Comparison of ENCODE assay signal across 26 cellular contexts in the genomic region with DNA sequence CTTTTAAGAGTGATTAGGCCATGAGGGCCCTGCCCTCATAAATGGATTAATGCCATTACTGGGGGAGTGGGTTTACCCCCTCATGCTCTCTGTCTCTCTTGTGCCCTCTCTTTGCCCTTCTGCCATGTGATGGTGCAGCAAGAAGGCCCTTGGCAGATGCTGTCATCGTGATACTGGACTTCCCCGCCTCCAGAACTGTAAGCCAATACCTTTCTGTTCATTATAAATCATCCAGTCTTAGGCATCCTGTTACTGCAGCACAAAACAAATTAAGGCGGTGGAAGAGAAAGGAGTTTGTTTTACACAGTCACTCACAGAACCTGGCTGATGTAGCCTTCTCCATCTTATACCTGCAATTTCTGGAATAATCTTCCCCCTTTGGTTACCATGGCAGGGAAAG.
"Had no signal": no experiment of that assay in that cellular context is flagged by ENCODE, and none has a peak within 500 bp of the region (broad histone marks: within the 10 kb centered on the region; RNA-seq: fewer than 3 reads in every experiment).

No MANE protein-coding gene starts in this region.

- DNase-seq: dermis blood vessel endothelial cell; effector memory CD4-positive, alpha-beta T cell; erythroblast; esophagus squamous epithelium; foreskin melanocyte; hypothalamus; immature natural killer cell; islet precursor cell; kidney glomerular epithelial cell; left colon; left ventricle myocardium superior; lower lobe of right lung; nucleus accumbens; pancreas; right cardiac atrium; sigmoid colon; stimulated activated CD4-positive, alpha-beta T cell treated with anti-CD3 and anti-CD28 coated beads, Interleukin-2, amount 100 ng/mL, for 24 hours; stimulated activated CD4-positive, alpha-beta T cell treated with anti-CD3 and anti-CD28 coated beads, Interleukin-4, amount 100 ng/mL, for 4 hours; stimulated activated naive CD8-positive, alpha-beta T cell treated with anti-CD3 and anti-CD28 coated beads, Interleukin-15, Interleukin-2, amounts not matched to agents 100 U/mL and 50 U/mL, for 24 hours; substantia nigra; testis; tibial artery had no signal

- H3K4me3 Mint-ChIP-seq: immature natural killer cell; natural killer cell treated with Interleukin-12 subunit alpha and Interleukin-12 subunit beta and Interleukin-15 and Interleukin-18, amount 100 ng/mL, for 72 hours; stimulated activated memory B cell treated with anti-CD40 and anti-IgM and Interleukin-4, amounts not matched to agents 10 μg/mL and 1 μg/mL and 100 μg/mL, for 72 hours; type B pancreatic cell had no signal

- ATAC-seq: left colon; left ventricle myocardium superior; lower lobe of right lung; natural killer cell treated with Interleukin-12 subunit alpha and Interleukin-12 subunit beta and Interleukin-15 and Interleukin-18, amount 100 ng/mL, for 72 hours; pancreas; right cardiac atrium; stimulated activated memory B cell treated with anti-CD40 and anti-IgM and Interleukin-4, amounts not matched to agents 10 μg/mL and 1 μg/mL and 100 μg/mL, for 72 hours; stimulated activated naive CD8-positive, alpha-beta T cell treated with anti-CD3 and anti-CD28 coated beads, Interleukin-15, Interleukin-2, amounts not matched to agents 100 U/mL and 50 U/mL, for 24 hours had no signal

- H3K27me3 Mint-ChIP-seq: natural killer cell treated with Interleukin-12 subunit alpha and Interleukin-12 subunit beta and Interleukin-15 and Interleukin-18, amount 100 ng/mL, for 72 hours; progenitor cell of endocrine pancreas; stimulated activated memory B cell treated with anti-CD40 and anti-IgM and Interleukin-4, amounts not matched to agents 10 μg/mL and 1 μg/mL and 100 μg/mL, for 72 hours; type B pancreatic cell had no signal

- H3K27ac Mint-ChIP-seq: natural killer cell treated with Interleukin-12 subunit alpha and Interleukin-12 subunit beta and Interleukin-15 and Interleukin-18, amount 100 ng/mL, for 72 hours; progenitor cell of endocrine pancreas; stimulated activated memory B cell treated with anti-CD40 and anti-IgM and Interleukin-4, amounts not matched to agents 10 μg/mL and 1 μg/mL and 100 μg/mL, for 72 hours; type B pancreatic cell had no signal

- H3K36me3 Mint-ChIP-seq: natural killer cell treated with Interleukin-12 subunit alpha and Interleukin-12 subunit beta and Interleukin-15 and Interleukin-18, amount 100 ng/mL, for 72 hours; stimulated activated memory B cell treated with anti-CD40 and anti-IgM and Interleukin-4, amounts not matched to agents 10 μg/mL and 1 μg/mL and 100 μg/mL, for 72 hours had no signal

- H3K9me3 Mint-ChIP-seq: immature natural killer cell; natural killer cell treated with Interleukin-12 subunit alpha and Interleukin-12 subunit beta and Interleukin-15 and Interleukin-18, amount 100 ng/mL, for 72 hours; stimulated activated memory B cell treated with anti-CD40 and anti-IgM and Interleukin-4, amounts not matched to agents 10 μg/mL and 1 μg/mL and 100 μg/mL, for 72 hours; type B pancreatic cell had no signal
